8 cellular contexts compared by ENCODE assay signal in genomic region chr17:17692353-17693252, GRCh38. TPM values are rescaled to one million over a fixed set of nuclear protein-coding genes. Genes with fewer than 3 reads are reported as not detected.
A peak's percentile ranks its signal among the peaks of the same experiment; 100 is the strongest.
DNase-seq lines count a peak whose midpoint lies in the region; ATAC-seq and TF ChIP-seq lines count a peak whose summit lies in the region.

No MANE protein-coding gene starts in this region.

- CTCF ChIA-PET in HEK293 (lab: Yijun Ruan, JAX): interaction anchor here (0.6 to 2.3 kb wide), 7 partner anchors 10 to 451 kb away, joined by 3 to 7 read pairs (median 4); no protein-coding TSS in a partner anchor
- CTCF ChIA-PET in RWPE1 (lab: Yijun Ruan, JAX): interaction anchor here (1.1 kb wide), 1 partner anchor 11 kb away, joined by 4 read pairs; no protein-coding TSS in a partner anchor

- WGBS in esophagus, 2 donors: 62 to 65% methylated on average over 9 of the region's 9 CpGs

- intact Hi-C loops in gastrocnemius medialis (cut with DNase I; ENCODE audit: low total_unique reads): loop anchor here (5.0 kb wide), 1 partner anchor 160 kb away; no protein-coding TSS in a partner anchor

- no peak for TF ChIP-seq CTCF in HEK293 (tag by site-specific recombination; IDR thresholded peaks at IDR 0.05)
- TF ChIP-seq CTCF in RWPE1 (conservative IDR thresholded peaks at IDR 0.05; ENCODE audit: low read depth): no peak
- no peak for TF ChIP-seq CTCF in gastrocnemius medialis (IDR thresholded peaks at IDR 0.05 in 4 of 5, conservative IDR thresholded peaks at IDR 0.05 in 1 of 5)

- POLR2A ChIA-PET in HEK293 (lab: Yijun Ruan, JAX) (interaction anchor here (1.3 to 5.1 kb wide), 2 partner anchors 9 to 280 kb away, joined by 3 to 45 read pairs; partner anchors contain the start of genes DRC3 and TOM1L2), RWPE1 (lab: Yijun Ruan, JAX; ENCODE audit: low non-redundant PET) (interaction anchor here (0.9 to 1.0 kb wide), 2 partner anchors 10 to 13 kb away, joined by 3 to 5 read pairs; no protein-coding TSS in a partner anchor)

- in situ Hi-C loops in gastrocnemius medialis (cut with MboI; ENCODE audit: low sequenced_read_pairs in 4 of 4) (loop anchor here (25.0 kb wide), 2 partner anchors 95 to 170 kb away; no protein-coding TSS in a partner anchor), G401 (cut with HindIII; ENCODE audit: low sequenced_read_pairs) (no loop called here)

- no peak for TF ChIP-seq POLR2A in gastrocnemius medialis (IDR thresholded peaks at IDR 0.05)

- H3K4me1 ChIP-seq in HEK293 (ENCODE audit: control insufficient read depth, insufficient read depth, low read length): peaks cover 49% of the 10 kb centered on the region
- peaks cover 14 to 37% of the 10 kb centered on the region in 2 donors for H3K4me1 ChIP-seq in esophagus (ENCODE audit: control insufficient read depth in 2 of 2, insufficient read depth in 2 of 2, low read length in 1 of 2)
- H3K4me1 ChIP-seq in gastrocnemius medialis: peaks cover 38 to 46% of the 10 kb centered on the region in 2 donors

- H3K36me3 ChIP-seq in HEK293 (ENCODE audit: control insufficient read depth in 2 of 2, insufficient read depth in 1 of 2, low read length in 2 of 2): no peaks in the 10 kb centered on the region
- H3K36me3 ChIP-seq in esophagus (ENCODE audit: control insufficient read depth in 2 of 2, insufficient read depth in 2 of 2, low read length in 1 of 2): no peaks in the 10 kb centered on the region
- no peaks in the 10 kb centered on the region for H3K36me3 ChIP-seq in gastrocnemius medialis

- peak overlapping the region; percentile 99 for H3K27ac ChIP-seq in HEK293 (ENCODE audit: extremely low read depth, low read depth, low read length)
- peak overlapping the region; percentile 100 for H3K27ac ChIP-seq in RWPE1
- peak overlapping the region; percentile 99 to 100 for H3K27ac ChIP-seq in esophagus (ENCODE audit: low read depth in 2 of 2, low read length in 1 of 2)
- H3K27ac ChIP-seq in gastrocnemius medialis: peak overlapping the region; percentile 88 to 99 (median 96)

- H3K27me3 ChIP-seq in esophagus (ENCODE audit: control insufficient read depth in 1 of 2, insufficient read depth in 2 of 2, low read length in 2 of 2): no peaks in the 10 kb centered on the region
- no peaks in the 10 kb centered on the region for H3K27me3 ChIP-seq in gastrocnemius medialis

- H3K9me3 ChIP-seq in HEK293 (ENCODE audit: control insufficient read depth, insufficient read depth, low read depth, low read length) (no peaks in the 10 kb centered on the region), esophagus (ENCODE audit: control insufficient read depth in 2 of 2, insufficient read depth in 1 of 2, low read depth in 1 of 2, low read length in 1 of 2) (no peaks in the 10 kb centered on the region), gastrocnemius medialis (no peaks in the 10 kb centered on the region)

- no peak for ATAC-seq in gastrocnemius medialis

- H3K4me3 ChIP-seq in HEK293 (ENCODE audit: low read depth, low read length) (no peak overlapping the region), esophagus (ENCODE audit: low read depth in 1 of 2, low read length in 2 of 2) (no peak overlapping the region), gastrocnemius medialis (no peak overlapping the region)

- DNase-seq in RWPE1 (ENCODE audit: low spot score) (no peak), gastrocnemius medialis (no peak), cortex of kidney (lab: John Stamatoyannopoulos, UW) (no peak), UCSD-AML1 (lab: John Stamatoyannopoulos, UW; ENCODE audit: unreplicated experiment) (no peak), inferior parietal cortex (ENCODE audit: extremely low spot score) (no peak), G401 (ENCODE audit: low spot score) (no peak)

TF ChIP-seq in HEK293, 187 proteins besides CTCF, POLR2A, EP300 and RAD21 (continues in another document):
- TF ChIP-seq ZNF600 (tag by site-specific recombination; IDR thresholded peaks at IDR 0.05) (peak; percentile 43; the same call in 1 of the 2 replicates), SP2 (tag by site-specific recombination; IDR thresholded peaks at IDR 0.05) (no peak), ZXDB (tag by site-specific recombination; IDR thresholded peaks at IDR 0.05) (no peak), PRDM1 (tag by site-specific recombination; IDR thresholded peaks at IDR 0.05) (peak; percentile 92), ZNF768 (tag by site-specific recombination; IDR thresholded peaks at IDR 0.05) (peak; percentile 98; the same call in 1 of the 2 replicates), RBAK (tag by site-specific recombination; IDR thresholded peaks at IDR 0.05) (no peak), HIC1 (tag by site-specific recombination; IDR thresholded peaks at IDR 0.05) (0 out of 2 replicates have a peak, but pooled peaks have one; percentile 84), KLF16 (tag by site-specific recombination; IDR thresholded peaks at IDR 0.05) (no peak), ZNF133 (tag by site-specific recombination; IDR thresholded peaks at IDR 0.05) (no peak), ZNF221 (tag by site-specific recombination; IDR thresholded peaks at IDR 0.05; ENCODE audit: borderline replicate concordance) (no peak), HOXC10 (CRISPR knock-in tag; IDR thresholded peaks at IDR 0.05) (no peak), ZNF23 (tag by site-specific recombination; IDR thresholded peaks at IDR 0.05; ENCODE audit: borderline replicate concordance) (no peak), ZNF202 (tag by site-specific recombination; IDR thresholded peaks at IDR 0.05; ENCODE audit: borderline replicate concordance) (no peak), ZNF184 (tag by site-specific recombination; IDR thresholded peaks at IDR 0.05) (no peak), ZNF366 (tag by site-specific recombination; conservative IDR thresholded peaks at IDR 0.05) (no peak; the same call in 1 of the 2 replicates), ZNF555 (tag by site-specific recombination; conservative IDR thresholded peaks at IDR 0.05) (no peak), ZNF510 (tag by site-specific recombination; IDR thresholded peaks at IDR 0.05; ENCODE audit: insufficient replicate concordance) (no peak), ZIC2 (tag by site-specific recombination; IDR thresholded peaks at IDR 0.05) (no peak)
- TF ChIP-seq, protein P1, sequence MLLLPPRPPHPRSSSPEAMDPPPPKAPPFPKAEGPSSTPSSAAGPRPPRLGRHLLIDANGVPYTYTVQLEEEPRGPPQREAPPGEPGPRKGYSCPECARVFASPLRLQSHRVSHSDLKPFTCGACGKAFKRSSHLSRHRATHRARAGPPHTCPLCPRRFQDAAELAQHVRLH (tag by site-specific recombination; IDR thresholded peaks at IDR 0.05): peak; percentile 51
- TF ChIP-seq, protein P2, sequence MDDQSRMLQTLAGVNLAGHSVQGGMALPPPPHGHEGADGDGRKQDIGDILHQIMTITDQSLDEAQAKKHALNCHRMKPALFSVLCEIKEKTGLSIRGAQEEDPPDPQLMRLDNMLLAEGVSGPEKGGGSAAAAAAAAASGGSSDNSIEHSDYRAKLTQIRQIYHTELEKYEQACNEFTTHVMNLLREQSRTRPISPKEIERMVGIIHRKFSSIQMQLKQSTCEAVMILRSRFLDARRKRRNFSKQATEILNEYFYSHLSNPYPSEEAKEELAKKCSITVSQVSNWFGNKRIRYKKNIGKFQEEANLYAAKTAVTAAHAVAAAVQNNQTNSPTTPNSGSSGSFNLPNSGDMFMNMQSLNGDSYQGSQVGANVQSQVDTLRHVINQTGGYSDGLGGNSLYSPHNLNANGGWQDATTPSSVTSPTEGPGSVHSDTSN (CRISPR knock-in tag; IDR thresholded peaks at IDR 0.05): no peak
- TF ChIP-seq, protein P3, sequence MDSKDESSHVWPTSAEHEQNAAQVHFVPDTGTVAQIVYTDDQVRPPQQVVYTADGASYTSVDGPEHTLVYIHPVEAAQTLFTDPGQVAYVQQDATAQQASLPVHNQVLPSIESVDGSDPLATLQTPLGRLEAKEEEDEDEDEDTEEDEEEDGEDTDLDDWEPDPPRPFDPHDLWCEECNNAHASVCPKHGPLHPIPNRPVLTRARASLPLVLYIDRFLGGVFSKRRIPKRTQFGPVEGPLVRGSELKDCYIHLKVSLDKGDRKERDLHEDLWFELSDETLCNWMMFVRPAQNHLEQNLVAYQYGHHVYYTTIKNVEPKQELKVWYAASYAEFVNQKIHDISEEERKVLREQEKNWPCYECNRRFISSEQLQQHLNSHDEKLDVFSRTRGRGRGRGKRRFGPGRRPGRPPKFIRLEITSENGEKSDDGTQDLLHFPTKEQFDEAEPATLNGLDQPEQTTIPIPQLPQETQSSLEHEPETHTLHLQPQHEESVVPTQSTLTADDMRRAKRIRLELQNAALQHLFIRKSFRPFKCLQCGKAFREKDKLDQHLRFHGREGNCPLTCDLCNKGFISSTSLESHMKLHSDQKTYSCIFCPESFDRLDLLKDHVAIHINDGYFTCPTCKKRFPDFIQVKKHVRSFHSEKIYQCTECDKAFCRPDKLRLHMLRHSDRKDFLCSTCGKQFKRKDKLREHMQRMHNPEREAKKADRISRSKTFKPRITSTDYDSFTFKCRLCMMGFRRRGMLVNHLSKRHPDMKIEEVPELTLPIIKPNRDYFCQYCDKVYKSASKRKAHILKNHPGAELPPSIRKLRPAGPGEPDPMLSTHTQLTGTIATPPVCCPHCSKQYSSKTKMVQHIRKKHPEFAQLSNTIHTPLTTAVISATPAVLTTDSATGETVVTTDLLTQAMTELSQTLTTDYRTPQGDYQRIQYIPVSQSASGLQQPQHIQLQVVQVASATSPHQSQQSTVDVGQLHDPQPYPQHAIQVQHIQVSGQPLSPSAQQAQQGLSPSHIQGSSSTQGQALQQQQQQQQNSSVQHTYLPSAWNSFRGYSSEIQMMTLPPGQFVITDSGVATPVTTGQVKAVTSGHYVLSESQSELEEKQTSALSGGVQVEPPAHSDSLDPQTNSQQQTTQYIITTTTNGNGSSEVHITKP (tag by site-specific recombination; IDR thresholded peaks at IDR 0.05): peak; percentile 98

RNA-seq across cellular contexts. Expression of gene RAI1, which starts 11.3 kb away (rescaled TPM):
- 10 to 100 TPM; 10.7 to 14.4 TPM for polyA plus RNA-seq in esophagus
- 1 to 10 TPM; 2.1 to 6.7 (median 4.3) TPM for total RNA-seq in gastrocnemius medialis
- total RNA-seq in G401 (2014; rRNA removed; shearing (Covaris generic)): 12.0 and 13.8 TPM in 2 replicates
